8 cellular contexts compared by ENCODE assay signal in genomic region chr3:192825657-192826200, GRCh38.
DNase-seq lines count a peak whose midpoint lies in the region; ATAC-seq, FAIRE-seq and TF ChIP-seq lines count a peak whose summit lies in the region.

No MANE protein-coding gene starts in this region.

- H3K4me1 ChIP-seq in astrocyte (ENCODE audit: insufficient read depth, low read length): peaks cover 9% of the 10 kb centered on the region
- H3K4me1 ChIP-seq in osteoblast (ENCODE audit: insufficient read depth, low read length): peaks cover 17% of the 10 kb centered on the region

- H3K27me3 Mint-ChIP-seq in astrocyte (ENCODE audit: low read depth, unreplicated experiment): no peaks in the 10 kb centered on the region

- H3K27me3 ChIP-seq in astrocyte (ENCODE audit: insufficient read depth, low read length) (no peaks in the 10 kb centered on the region), osteoblast (ENCODE audit: insufficient read depth, low read length) (no peaks in the 10 kb centered on the region), WERI-Rb-1 (ENCODE audit: insufficient read depth, low read depth, severe bottlenecking) (no peaks in the 10 kb centered on the region)

- peak; percentile 22 for DNase-seq in NCI-H128 (lab: John Stamatoyannopoulos, UW; ENCODE audit: unreplicated experiment)
- DNase-seq in astrocyte (ENCODE audit: low read depth): peak; percentile 59
- DNase-seq in skeletal muscle cell (ENCODE audit: low read depth): peak; percentile 55
- DNase-seq in osteoblast (ENCODE audit: insufficient read length, low spot score, missing footprints): no peak
- no peak for DNase-seq in WERI-Rb-1
- no peak for DNase-seq in mesenteric fat pad (ENCODE audit: low spot score)
- DNase-seq in GOT3 (lab: John Stamatoyannopoulos, UW): no peak

- H3K4me2 ChIP-seq in astrocyte (ENCODE audit: low read length) (no peak overlapping the region), osteoblast (ENCODE audit: insufficient read depth, low read length) (no peak overlapping the region)

- FAIRE-seq in astrocyte (lab: Jason Lieb, UNC): no peak

- H3K36me3 ChIP-seq in astrocyte (ENCODE audit: insufficient read depth, low read length) (no peaks in the 10 kb centered on the region), osteoblast (ENCODE audit: insufficient read depth, low read length) (no peaks in the 10 kb centered on the region), WERI-Rb-1 (no peaks in the 10 kb centered on the region)

- no peak overlapping the region for H3K4me3 ChIP-seq in astrocyte (ENCODE audit: insufficient read depth, low read depth, low read length)
- no peak overlapping the region for H3K4me3 ChIP-seq in skeletal muscle cell (ENCODE audit: low read depth, low read length)
- H3K4me3 ChIP-seq in osteoblast (ENCODE audit: insufficient read depth, low read length): no peak overlapping the region
- H3K4me3 ChIP-seq in WERI-Rb-1 (ENCODE audit: low read depth, low read length): no peak overlapping the region

- H3K27ac ChIP-seq in astrocyte (ENCODE audit: low read depth, low read length) (no peak overlapping the region), osteoblast (ENCODE audit: low read depth, low read length) (no peak overlapping the region), WERI-Rb-1 (no peak overlapping the region)

- H3K9me3 ChIP-seq in astrocyte (ENCODE audit: insufficient read depth, low read depth, low read length) (no peaks in the 10 kb centered on the region), osteoblast (ENCODE audit: low read depth, low read length) (no peaks in the 10 kb centered on the region), WERI-Rb-1 (ENCODE audit: severe bottlenecking) (no peaks in the 10 kb centered on the region)

- H3K9ac ChIP-seq in astrocyte (ENCODE audit: low read length): no peak overlapping the region

- no peak overlapping the region for H3K4me3 Mint-ChIP-seq in astrocyte (ENCODE audit: unreplicated experiment)

- H3K9me3 Mint-ChIP-seq in astrocyte (ENCODE audit: unreplicated experiment): no peaks in the 10 kb centered on the region

- no peak overlapping the region for H3K27ac Mint-ChIP-seq in astrocyte (ENCODE audit: unreplicated experiment)

- H3K36me3 Mint-ChIP-seq in astrocyte (ENCODE audit: low read depth, unreplicated experiment): no peaks in the 10 kb centered on the region

- H3K4me1 Mint-ChIP-seq in astrocyte (ENCODE audit: low read depth, unreplicated experiment): peaks cover 10% of the 10 kb centered on the region

- peaks cover 84% of the 10 kb centered on the region for H3K79me2 ChIP-seq in astrocyte (ENCODE audit: insufficient read depth, low read length)
- H3K79me2 ChIP-seq in osteoblast (ENCODE audit: insufficient read depth, low read length): peaks cover 5% of the 10 kb centered on the region

- TF ChIP-seq CTCF in astrocyte (IDR thresholded peaks at IDR 0.05; ENCODE audit: insufficient read depth, low read depth, low read length) (no peak), osteoblast (IDR thresholded peaks at IDR 0.05; ENCODE audit: extremely low read depth, low read depth, low read length) (no peak), WERI-Rb-1 (IDR thresholded peaks at IDR 0.05; ENCODE audit: low read depth, low read length) (no peak)

- no peak overlapping the region for H2AFZ ChIP-seq in astrocyte (ENCODE audit: low read depth, low read length)
- H2AFZ ChIP-seq in osteoblast (ENCODE audit: low read length): no peak overlapping the region

- H4K20me1 ChIP-seq in astrocyte (ENCODE audit: insufficient read depth, low read length): peaks cover 9% of the 10 kb centered on the region
- peaks cover 5% of the 10 kb centered on the region for H4K20me1 ChIP-seq in osteoblast (ENCODE audit: insufficient read depth, low read length)

- ATAC-seq in GM21786 (IDR thresholded peaks at IDR 0.05; ENCODE audit: unreplicated experiment): peak; percentile 73

Comparison
In these comparisons a context has a peak if more than half of its experiments do, and no peak if none do; other contexts are left out.
1. DNase-seq: peak in NCI-H128 (single experiment), astrocyte (single experiment) and skeletal muscle cell (single experiment); none in osteoblast (single experiment), WERI-Rb-1 (single experiment), mesenteric fat pad (single experiment) and GOT3 (single experiment).